Comparison of ENCODE assay signal across 9 cellular contexts in genomic region chr14:51093371-51094281, GRCh38. TPM values are rescaled to one million over a fixed set of nuclear protein-coding genes. Genes with fewer than 3 reads are reported as not detected.
DNase-seq lines count a peak whose midpoint lies in the region; ATAC-seq and TF ChIP-seq lines count a peak whose summit lies in the region.
"Had no signal": no experiment of that assay in that cellular context is flagged by ENCODE, and none has a peak within 500 bp of the region (broad histone marks: within the 10 kb centered on the region; RNA-seq: fewer than 3 reads in every experiment).

No MANE protein-coding gene starts in this region.

- H3K9me3 ChIP-seq in WERI-Rb-1 (ENCODE audit: severe bottlenecking), result no peaks in the 10 kb centered on the region
- no peaks in the 10 kb centered on the region for H3K9me3 ChIP-seq in mononuclear cell (ENCODE audit: low read depth, low read length)

- H3K9me3 Mint-ChIP-seq in dendritic cell treated with granulocyte-macrophage colony-stimulating factor and Interleukin-4, amounts not matched to agents 40 ng/mL and 50 ng/mL, for 4 days, result no peaks in the 10 kb centered on the region

- peaks cover 45% of the 10 kb centered on the region for H3K27me3 Mint-ChIP-seq in dendritic cell treated with granulocyte-macrophage colony-stimulating factor and Interleukin-4, amounts not matched to agents 40 ng/mL and 50 ng/mL, for 4 days

- 0 out of 2 replicates have a peak, but pooled peaks cover 4% of the 10 kb centered on the region for H3K36me3 ChIP-seq in WERI-Rb-1

- DNase-seq in Daoy (ENCODE audit: low read depth) (peak; percentile 65), NCI-H1694 treated with DMSO at 0.1 percent for 48 hours (lab: John Stamatoyannopoulos, UW) (peak; percentile 66), WERI-Rb-1 (peak; percentile 79)
- peak; percentile 16 to 60 (median 34) for DNase-seq in stimulated activated naive CD4-positive, alpha-beta T cell (lab: John Stamatoyannopoulos, UW)
- DNase-seq in activated CD4-positive, CD25-positive, alpha-beta regulatory T cell (lab: John Stamatoyannopoulos, UW), result no peak

- peaks cover 26% of the 10 kb centered on the region for H3K4me1 ChIP-seq in mononuclear cell (ENCODE audit: insufficient read depth, low read length)

- peak overlapping the region; percentile 25; the same call in 1 of the 2 replicates for H3K27ac ChIP-seq in WERI-Rb-1
- H3K27ac ChIP-seq: KMS-11 had no signal

- H3K27ac Mint-ChIP-seq in dendritic cell treated with granulocyte-macrophage colony-stimulating factor and Interleukin-4, amounts not matched to agents 40 ng/mL and 50 ng/mL, for 4 days, result no peak overlapping the region

- no peak for ATAC-seq in HG03571 (IDR thresholded peaks at IDR 0.05; ENCODE audit: unreplicated experiment)

- H3K4me3 ChIP-seq in WERI-Rb-1 (ENCODE audit: low read depth, low read length), result peak overlapping the region; percentile 69
- peak overlapping the region; percentile 47 for H3K4me3 ChIP-seq in mononuclear cell (ENCODE audit: low read length)

- H3K36me3 Mint-ChIP-seq in dendritic cell treated with granulocyte-macrophage colony-stimulating factor and Interleukin-4, amounts not matched to agents 40 ng/mL and 50 ng/mL, for 4 days (ENCODE audit: low read depth), result no peaks in the 10 kb centered on the region

- intact Hi-C loops in dendritic cell treated with granulocyte-macrophage colony-stimulating factor and Interleukin-4, amounts not matched to agents 40 ng/mL and 50 ng/mL, for 4 days (cut with micrococcal nuclease), result loop anchor here (10.0 kb wide), 1 partner anchor 129 kb away; no protein-coding TSS in a partner anchor

- TF ChIP-seq CTCF in WERI-Rb-1 (IDR thresholded peaks at IDR 0.05; ENCODE audit: low read depth, low read length), result peak; percentile 81

- peak overlapping the region; percentile 87 for H3K4me3 Mint-ChIP-seq in dendritic cell treated with granulocyte-macrophage colony-stimulating factor and Interleukin-4, amounts not matched to agents 40 ng/mL and 50 ng/mL, for 4 days

- H3K27me3 ChIP-seq in WERI-Rb-1 (ENCODE audit: insufficient read depth, low read depth, severe bottlenecking) (no peaks in the 10 kb centered on the region), mononuclear cell (ENCODE audit: insufficient read depth, low read length) (peaks cover 44% of the 10 kb centered on the region)

- H3K4me1 Mint-ChIP-seq in dendritic cell treated with granulocyte-macrophage colony-stimulating factor and Interleukin-4, amounts not matched to agents 40 ng/mL and 50 ng/mL, for 4 days (ENCODE audit: low read depth), result peaks cover 27% of the 10 kb centered on the region

RNA-seq across cellular contexts. Expression of gene TRIM9, which starts 1.3 kb away (rescaled TPM):
- total RNA-seq in Daoy (2014; rRNA removed; shearing (Covaris generic)), result 2.8 and 3.1 TPM in 2 replicates
- 0.42 TPM for total RNA-seq in mononuclear cell

Comparison
In these comparisons a context has a peak if more than half of its experiments do, and no peak if none do; other contexts are left out.
1. DNase-seq: peak in Daoy (single experiment), NCI-H1694 treated with DMSO at 0.1 percent for 48 hours (single experiment), WERI-Rb-1 (single experiment) and stimulated activated naive CD4-positive, alpha-beta T cell (6 of 6); none in activated CD4-positive, CD25-positive, alpha-beta regulatory T cell (0 of 4).